In genomic region chr7:76008156-76008687, GRCh38 we compare ENCODE assay signal across 1 cellular context.
TF ChIP-seq lines count a peak whose summit lies in the region.

No MANE protein-coding gene starts in this region.

TF ChIP-seq in H1, 55 proteins besides CTCF, POLR2A, EP300 and RAD21:
- TF ChIP-seq CEBPB (IDR thresholded peaks at IDR 0.05; ENCODE audit: low read depth, low read length) = no peak
- no peak for TF ChIP-seq CREB1 (IDR thresholded peaks at IDR 0.05)
- no peak for TF ChIP-seq E2F6 (IDR thresholded peaks at IDR 0.05)
- TF ChIP-seq CHD7 (IDR thresholded peaks at IDR 0.05; ENCODE audit: insufficient replicate concordance, low read length) = no peak
- no peak for TF ChIP-seq JUND (IDR thresholded peaks at IDR 0.05; ENCODE audit: low read length)
TF ChIP-seq in H1: peak in this region for 0.
